Comparison of ENCODE assay signal across 1 cellular context in the genomic region with DNA sequence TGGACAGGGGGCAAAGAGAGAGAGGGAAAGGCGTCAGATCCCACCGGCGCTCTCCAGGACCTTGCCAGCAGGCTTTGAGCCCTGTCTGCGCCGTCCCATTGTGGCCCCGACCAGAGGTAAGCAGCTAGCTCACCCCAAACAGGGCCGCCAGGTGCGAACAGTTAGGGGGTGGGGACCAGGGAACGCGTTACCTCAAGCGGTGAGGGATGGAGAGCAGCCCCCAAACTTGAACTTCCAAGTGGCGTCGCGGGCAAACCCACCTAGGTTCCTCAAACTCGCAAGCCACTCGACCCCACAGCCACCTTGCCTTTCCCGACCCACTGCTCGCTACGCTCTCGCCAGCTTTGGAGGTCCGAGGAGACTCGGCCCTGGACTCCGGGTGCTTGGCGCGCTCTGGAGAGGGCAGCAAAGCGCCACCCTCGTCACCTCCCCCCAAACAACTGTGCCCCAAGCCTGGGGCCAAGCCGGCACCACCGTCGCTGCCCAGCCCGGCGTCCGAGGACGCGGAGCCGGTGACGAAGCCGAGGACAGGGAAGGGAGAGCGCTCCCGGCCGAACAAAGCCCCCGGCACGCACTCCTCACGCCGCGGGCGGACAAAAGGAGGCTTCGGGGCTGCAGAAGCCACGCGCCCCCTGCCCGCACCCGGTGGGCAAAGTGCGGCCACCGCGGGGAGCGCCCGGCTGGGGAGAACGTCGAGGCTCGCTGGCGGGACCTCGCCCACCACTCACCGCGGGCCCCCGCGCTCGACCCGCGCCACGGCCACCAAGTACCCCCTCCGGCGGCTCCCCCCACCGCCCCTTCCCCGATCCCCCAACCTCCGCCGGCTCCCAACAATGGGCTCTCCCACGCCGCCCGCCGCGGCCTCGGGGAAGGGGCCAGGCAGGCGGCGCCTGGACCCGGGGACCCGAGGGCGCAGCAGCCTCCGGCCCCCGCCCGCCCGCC.
TF ChIP-seq lines count a peak whose summit lies in the region.

No MANE protein-coding gene starts in this region.

TF ChIP-seq in K562, 482 proteins besides CTCF, POLR2A, EP300 and RAD21 (continued from another document):
- TF ChIP-seq, protein P1, sequence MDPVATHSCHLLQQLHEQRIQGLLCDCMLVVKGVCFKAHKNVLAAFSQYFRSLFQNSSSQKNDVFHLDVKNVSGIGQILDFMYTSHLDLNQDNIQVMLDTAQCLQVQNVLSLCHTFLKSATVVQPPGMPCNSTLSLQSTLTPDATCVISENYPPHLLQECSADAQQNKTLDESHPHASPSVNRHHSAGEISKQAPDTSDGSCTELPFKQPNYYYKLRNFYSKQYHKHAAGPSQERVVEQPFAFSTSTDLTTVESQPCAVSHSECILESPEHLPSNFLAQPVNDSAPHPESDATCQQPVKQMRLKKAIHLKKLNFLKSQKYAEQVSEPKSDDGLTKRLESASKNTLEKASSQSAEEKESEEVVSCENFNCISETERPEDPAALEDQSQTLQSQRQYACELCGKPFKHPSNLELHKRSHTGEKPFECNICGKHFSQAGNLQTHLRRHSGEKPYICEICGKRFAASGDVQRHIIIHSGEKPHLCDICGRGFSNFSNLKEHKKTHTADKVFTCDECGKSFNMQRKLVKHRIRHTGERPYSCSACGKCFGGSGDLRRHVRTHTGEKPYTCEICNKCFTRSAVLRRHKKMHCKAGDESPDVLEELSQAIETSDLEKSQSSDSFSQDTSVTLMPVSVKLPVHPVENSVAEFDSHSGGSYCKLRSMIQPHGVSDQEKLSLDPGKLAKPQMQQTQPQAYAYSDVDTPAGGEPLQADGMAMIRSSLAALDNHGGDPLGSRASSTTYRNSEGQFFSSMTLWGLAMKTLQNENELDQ (CRISPR knock-in tag; IDR thresholded peaks at IDR 0.05; ENCODE audit: borderline replicate concordance), result no peak
- TF ChIP-seq KAT8 (IDR thresholded peaks at IDR 0.05; ENCODE audit: low read depth) (no peak), BHLHE40 (IDR thresholded peaks at IDR 0.05; ENCODE audit: low read length) (no peak), ZNF140 (CRISPR knock-in tag; IDR thresholded peaks at IDR 0.05) (no peak), U2AF2 (optimal IDR thresholded peaks at IDR 0.05; ENCODE audit: low read depth, low read length) (no peak), SOX6 (IDR thresholded peaks at IDR 0.05) (no peak), SMAD2 (IDR thresholded peaks at IDR 0.05; ENCODE audit: low read depth, low read length) (no peak), NELFE (IDR thresholded peaks at IDR 0.05; ENCODE audit: insufficient read depth, insufficient read length) (no peak), ZNF354B (CRISPR knock-in tag; IDR thresholded peaks at IDR 0.05) (no peak), PURB (CRISPR knock-in tag; IDR thresholded peaks at IDR 0.05; ENCODE audit: low read depth) (no peak), LARP7 (IDR thresholded peaks at IDR 0.05) (no peak), ZNF699 (CRISPR knock-in tag; IDR thresholded peaks at IDR 0.05; ENCODE audit: insufficient replicate concordance) (no peak), ZNF253 (CRISPR knock-in tag; conservative IDR thresholded peaks at IDR 0.05) (no peak)
- TF ChIP-seq, protein P2, sequence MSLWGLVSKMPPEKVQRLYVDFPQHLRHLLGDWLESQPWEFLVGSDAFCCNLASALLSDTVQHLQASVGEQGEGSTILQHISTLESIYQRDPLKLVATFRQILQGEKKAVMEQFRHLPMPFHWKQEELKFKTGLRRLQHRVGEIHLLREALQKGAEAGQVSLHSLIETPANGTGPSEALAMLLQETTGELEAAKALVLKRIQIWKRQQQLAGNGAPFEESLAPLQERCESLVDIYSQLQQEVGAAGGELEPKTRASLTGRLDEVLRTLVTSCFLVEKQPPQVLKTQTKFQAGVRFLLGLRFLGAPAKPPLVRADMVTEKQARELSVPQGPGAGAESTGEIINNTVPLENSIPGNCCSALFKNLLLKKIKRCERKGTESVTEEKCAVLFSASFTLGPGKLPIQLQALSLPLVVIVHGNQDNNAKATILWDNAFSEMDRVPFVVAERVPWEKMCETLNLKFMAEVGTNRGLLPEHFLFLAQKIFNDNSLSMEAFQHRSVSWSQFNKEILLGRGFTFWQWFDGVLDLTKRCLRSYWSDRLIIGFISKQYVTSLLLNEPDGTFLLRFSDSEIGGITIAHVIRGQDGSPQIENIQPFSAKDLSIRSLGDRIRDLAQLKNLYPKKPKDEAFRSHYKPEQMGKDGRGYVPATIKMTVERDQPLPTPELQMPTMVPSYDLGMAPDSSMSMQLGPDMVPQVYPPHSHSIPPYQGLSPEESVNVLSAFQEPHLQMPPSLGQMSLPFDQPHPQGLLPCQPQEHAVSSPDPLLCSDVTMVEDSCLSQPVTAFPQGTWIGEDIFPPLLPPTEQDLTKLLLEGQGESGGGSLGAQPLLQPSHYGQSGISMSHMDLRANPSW (CRISPR knock-in tag; IDR thresholded peaks at IDR 0.05), result no peak
- TF ChIP-seq, protein P3, sequence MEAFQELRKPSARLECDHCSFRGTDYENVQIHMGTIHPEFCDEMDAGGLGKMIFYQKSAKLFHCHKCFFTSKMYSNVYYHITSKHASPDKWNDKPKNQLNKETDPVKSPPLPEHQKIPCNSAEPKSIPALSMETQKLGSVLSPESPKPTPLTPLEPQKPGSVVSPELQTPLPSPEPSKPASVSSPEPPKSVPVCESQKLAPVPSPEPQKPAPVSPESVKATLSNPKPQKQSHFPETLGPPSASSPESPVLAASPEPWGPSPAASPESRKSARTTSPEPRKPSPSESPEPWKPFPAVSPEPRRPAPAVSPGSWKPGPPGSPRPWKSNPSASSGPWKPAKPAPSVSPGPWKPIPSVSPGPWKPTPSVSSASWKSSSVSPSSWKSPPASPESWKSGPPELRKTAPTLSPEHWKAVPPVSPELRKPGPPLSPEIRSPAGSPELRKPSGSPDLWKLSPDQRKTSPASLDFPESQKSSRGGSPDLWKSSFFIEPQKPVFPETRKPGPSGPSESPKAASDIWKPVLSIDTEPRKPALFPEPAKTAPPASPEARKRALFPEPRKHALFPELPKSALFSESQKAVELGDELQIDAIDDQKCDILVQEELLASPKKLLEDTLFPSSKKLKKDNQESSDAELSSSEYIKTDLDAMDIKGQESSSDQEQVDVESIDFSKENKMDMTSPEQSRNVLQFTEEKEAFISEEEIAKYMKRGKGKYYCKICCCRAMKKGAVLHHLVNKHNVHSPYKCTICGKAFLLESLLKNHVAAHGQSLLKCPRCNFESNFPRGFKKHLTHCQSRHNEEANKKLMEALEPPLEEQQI (IDR thresholded peaks at IDR 0.05), result no peak
- TF ChIP-seq, protein P4, sequence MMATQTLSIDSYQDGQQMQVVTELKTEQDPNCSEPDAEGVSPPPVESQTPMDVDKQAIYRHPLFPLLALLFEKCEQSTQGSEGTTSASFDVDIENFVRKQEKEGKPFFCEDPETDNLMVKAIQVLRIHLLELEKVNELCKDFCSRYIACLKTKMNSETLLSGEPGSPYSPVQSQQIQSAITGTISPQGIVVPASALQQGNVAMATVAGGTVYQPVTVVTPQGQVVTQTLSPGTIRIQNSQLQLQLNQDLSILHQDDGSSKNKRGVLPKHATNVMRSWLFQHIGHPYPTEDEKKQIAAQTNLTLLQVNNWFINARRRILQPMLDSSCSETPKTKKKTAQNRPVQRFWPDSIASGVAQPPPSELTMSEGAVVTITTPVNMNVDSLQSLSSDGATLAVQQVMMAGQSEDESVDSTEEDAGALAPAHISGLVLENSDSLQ (IDR thresholded peaks at IDR 0.05), result no peak
- TF ChIP-seq, protein P5, sequence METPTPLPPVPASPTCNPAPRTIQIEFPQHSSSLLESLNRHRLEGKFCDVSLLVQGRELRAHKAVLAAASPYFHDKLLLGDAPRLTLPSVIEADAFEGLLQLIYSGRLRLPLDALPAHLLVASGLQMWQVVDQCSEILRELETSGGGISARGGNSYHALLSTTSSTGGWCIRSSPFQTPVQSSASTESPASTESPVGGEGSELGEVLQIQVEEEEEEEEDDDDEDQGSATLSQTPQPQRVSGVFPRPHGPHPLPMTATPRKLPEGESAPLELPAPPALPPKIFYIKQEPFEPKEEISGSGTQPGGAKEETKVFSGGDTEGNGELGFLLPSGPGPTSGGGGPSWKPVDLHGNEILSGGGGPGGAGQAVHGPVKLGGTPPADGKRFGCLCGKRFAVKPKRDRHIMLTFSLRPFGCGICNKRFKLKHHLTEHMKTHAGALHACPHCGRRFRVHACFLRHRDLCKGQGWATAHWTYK (CRISPR knock-in tag; IDR thresholded peaks at IDR 0.05), result peak; percentile 17; the same call in 1 of the 2 replicates
- TF ChIP-seq, protein P6, sequence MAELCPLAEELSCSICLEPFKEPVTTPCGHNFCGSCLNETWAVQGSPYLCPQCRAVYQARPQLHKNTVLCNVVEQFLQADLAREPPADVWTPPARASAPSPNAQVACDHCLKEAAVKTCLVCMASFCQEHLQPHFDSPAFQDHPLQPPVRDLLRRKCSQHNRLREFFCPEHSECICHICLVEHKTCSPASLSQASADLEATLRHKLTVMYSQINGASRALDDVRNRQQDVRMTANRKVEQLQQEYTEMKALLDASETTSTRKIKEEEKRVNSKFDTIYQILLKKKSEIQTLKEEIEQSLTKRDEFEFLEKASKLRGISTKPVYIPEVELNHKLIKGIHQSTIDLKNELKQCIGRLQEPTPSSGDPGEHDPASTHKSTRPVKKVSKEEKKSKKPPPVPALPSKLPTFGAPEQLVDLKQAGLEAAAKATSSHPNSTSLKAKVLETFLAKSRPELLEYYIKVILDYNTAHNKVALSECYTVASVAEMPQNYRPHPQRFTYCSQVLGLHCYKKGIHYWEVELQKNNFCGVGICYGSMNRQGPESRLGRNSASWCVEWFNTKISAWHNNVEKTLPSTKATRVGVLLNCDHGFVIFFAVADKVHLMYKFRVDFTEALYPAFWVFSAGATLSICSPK (IDR thresholded peaks at IDR 0.05; ENCODE audit: borderline replicate concordance), result no peak
- TF ChIP-seq, protein P7, sequence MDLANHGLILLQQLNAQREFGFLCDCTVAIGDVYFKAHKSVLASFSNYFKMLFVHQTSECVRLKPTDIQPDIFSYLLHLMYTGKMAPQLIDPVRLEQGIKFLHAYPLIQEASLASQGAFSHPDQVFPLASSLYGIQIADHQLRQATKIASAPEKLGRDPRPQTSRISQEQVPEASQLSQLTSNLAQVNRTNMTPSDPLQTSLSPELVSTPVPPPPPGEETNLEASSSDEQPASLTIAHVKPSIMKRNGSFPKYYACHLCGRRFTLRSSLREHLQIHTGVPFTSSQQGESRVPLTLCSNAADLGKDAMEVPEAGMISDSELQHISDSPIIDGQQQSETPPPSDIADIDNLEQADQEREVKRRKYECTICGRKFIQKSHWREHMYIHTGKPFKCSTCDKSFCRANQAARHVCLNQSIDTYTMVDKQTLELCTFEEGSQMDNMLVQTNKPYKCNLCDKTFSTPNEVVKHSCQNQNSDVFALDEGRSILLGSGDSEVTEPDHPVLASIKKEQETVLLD (IDR thresholded peaks at IDR 0.05), result no peak
- TF ChIP-seq, protein P8, sequence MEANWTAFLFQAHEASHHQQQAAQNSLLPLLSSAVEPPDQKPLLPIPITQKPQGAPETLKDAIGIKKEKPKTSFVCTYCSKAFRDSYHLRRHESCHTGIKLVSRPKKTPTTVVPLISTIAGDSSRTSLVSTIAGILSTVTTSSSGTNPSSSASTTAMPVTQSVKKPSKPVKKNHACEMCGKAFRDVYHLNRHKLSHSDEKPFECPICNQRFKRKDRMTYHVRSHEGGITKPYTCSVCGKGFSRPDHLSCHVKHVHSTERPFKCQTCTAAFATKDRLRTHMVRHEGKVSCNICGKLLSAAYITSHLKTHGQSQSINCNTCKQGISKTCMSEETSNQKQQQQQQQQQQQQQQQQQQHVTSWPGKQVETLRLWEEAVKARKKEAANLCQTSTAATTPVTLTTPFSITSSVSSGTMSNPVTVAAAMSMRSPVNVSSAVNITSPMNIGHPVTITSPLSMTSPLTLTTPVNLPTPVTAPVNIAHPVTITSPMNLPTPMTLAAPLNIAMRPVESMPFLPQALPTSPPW (CRISPR knock-in tag; IDR thresholded peaks at IDR 0.05), result peak; percentile 14; the same call in 1 of the 2 replicates
